16 cellular contexts compared by ENCODE assay signal in the genomic region with DNA sequence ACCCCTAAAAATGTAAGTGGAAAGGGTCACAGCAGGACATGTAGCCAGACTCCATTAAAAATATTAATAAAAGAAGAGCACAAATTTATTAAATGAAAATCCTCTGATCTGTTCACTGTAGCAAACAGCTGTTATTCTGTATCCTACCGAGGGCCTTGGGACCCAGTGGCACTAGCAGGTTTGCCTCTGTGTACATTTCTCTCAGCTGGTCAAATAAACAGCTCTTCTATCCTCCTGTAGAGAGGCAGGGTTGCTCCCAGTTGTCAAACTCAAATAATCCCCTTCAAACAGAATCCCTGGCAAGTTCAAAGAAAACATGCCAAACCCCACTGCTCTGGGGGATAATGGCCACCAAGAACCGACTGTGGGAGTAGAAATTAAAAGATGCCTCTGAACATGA.
A peak's percentile ranks its signal among the peaks of the same experiment; 100 is the strongest.
DNase-seq lines count a peak whose midpoint lies in the region; ATAC-seq and TF ChIP-seq lines count a peak whose summit lies in the region.
"Had no signal": no experiment of that assay in that cellular context is flagged by ENCODE, and none has a peak within 500 bp of the region (broad histone marks: within the 10 kb centered on the region; RNA-seq: fewer than 3 reads in every experiment).

No MANE protein-coding gene starts in this region.

- in situ Hi-C loops in GM23248 (cut with MboI), result no loop called here

- no peak overlapping the region for H3K4me2 ChIP-seq in GM23248 (ENCODE audit: unreplicated experiment)

- DNase-seq in DMS53 treated with DMSO at 0.1 percent for 48 hours (lab: John Stamatoyannopoulos, UW; ENCODE audit: unreplicated experiment), result peak; percentile 89
- DNase-seq in NCI-H146 (lab: John Stamatoyannopoulos, UW), result peak; percentile 87
- peak; percentile 57 for DNase-seq in NCI-H510A (lab: John Stamatoyannopoulos, UW)
- DNase-seq in SHP77 treated with DMSO at 0.1 percent for 48 hours (lab: John Stamatoyannopoulos, UW), result peak; percentile 43
- DNase-seq in activated gamma-delta T cell treated with Interleukin-2 at 50 U/mL for 16 hours, result no peak
- no peak for DNase-seq in GM23248
- no peak for DNase-seq in psoas muscle
- DNase-seq: ACHN, AML-193, Calu3, DND-41, NCI-H1694 treated with DMSO at 0.1 percent for 48 hours, NCI-H82 had no signal

- H3K36me3 ChIP-seq in GM23248 (ENCODE audit: low read depth) (no peaks in the 10 kb centered on the region), psoas muscle (ENCODE audit: insufficient read depth in 1 of 2, low read depth in 1 of 2) (no peaks in the 10 kb centered on the region)
- H3K36me3 ChIP-seq: HAP-1 had no signal

- no peaks in the 10 kb centered on the region for H3K9me2 ChIP-seq in GM23248 (ENCODE audit: insufficient read depth)

- H3K9me3 ChIP-seq in GM23248 (ENCODE audit: low read depth) (no peaks in the 10 kb centered on the region), psoas muscle (no peaks in the 10 kb centered on the region)
- H3K9me3 ChIP-seq: HAP-1 had no signal

- no peaks in the 10 kb centered on the region for H3F3A ChIP-seq in GM23248 (ENCODE audit: insufficient read depth)

- no peak for TF ChIP-seq CTCF in psoas muscle (IDR thresholded peaks at IDR 0.05)

- H3K27me3 ChIP-seq in GM23248 (replicated peaks; ENCODE audit: insufficient read depth) (no peaks in the 10 kb centered on the region), psoas muscle (ENCODE audit: insufficient read depth in 3 of 3, low read length in 2 of 3) (no peaks in the 10 kb centered on the region)

- intact Hi-C loops in psoas muscle (cut with DNase I), result no loop called here

- no peaks in the 10 kb centered on the region for H4K20me1 ChIP-seq in GM23248 (ENCODE audit: insufficient read depth)

- H2AFZ ChIP-seq in GM23248, result no peak overlapping the region

- WGBS in GM23248 (ENCODE audit: low coverage in 1 of 2, low lambda C conversion rate in 2 of 2, missing lambda C conversion rate in 2 of 2), 2 experiments, result 0 to 2% methylated on average over 2 of the region's 2 CpGs
- WGBS in psoas muscle, 3 donors, result 28 to 37% (median 32%) methylated on average over 2 of the region's 2 CpGs

- H3K4me1 ChIP-seq in GM23248 (ENCODE audit: insufficient read depth) (no peaks in the 10 kb centered on the region), psoas muscle (no peaks in the 10 kb centered on the region)
- H3K4me1 ChIP-seq: HAP-1 had no signal

- no peak overlapping the region for H3K9ac ChIP-seq in GM23248

- no peak for ATAC-seq in psoas muscle
- ATAC-seq: Panc1, SK-N-SH treated with all-trans-retinoic acid at 6 μM for 48 hours had no signal

- H3K79me2 ChIP-seq in GM23248 (ENCODE audit: insufficient read depth), result no peaks in the 10 kb centered on the region

- H3K27ac ChIP-seq in GM23248, result no peak overlapping the region
- no peak overlapping the region for H3K27ac ChIP-seq in psoas muscle

- no peak overlapping the region for H3K4me3 ChIP-seq in GM23248
- no peak overlapping the region for H3K4me3 ChIP-seq in psoas muscle
- H3K4me3 ChIP-seq: HAP-1 had no signal

Comparison
In these comparisons a context has a peak if more than half of its experiments do, and no peak if none do; other contexts are left out.
1. DNase-seq: peak in DMS53 treated with DMSO at 0.1 percent for 48 hours (single experiment), NCI-H146 (single experiment), NCI-H510A (single experiment) and SHP77 treated with DMSO at 0.1 percent for 48 hours (single experiment); none in activated gamma-delta T cell treated with Interleukin-2 at 50 U/mL for 16 hours (single experiment), GM23248 (single experiment) and psoas muscle (0 of 2).